9 cellular contexts compared by ENCODE assay signal in the genomic region with DNA sequence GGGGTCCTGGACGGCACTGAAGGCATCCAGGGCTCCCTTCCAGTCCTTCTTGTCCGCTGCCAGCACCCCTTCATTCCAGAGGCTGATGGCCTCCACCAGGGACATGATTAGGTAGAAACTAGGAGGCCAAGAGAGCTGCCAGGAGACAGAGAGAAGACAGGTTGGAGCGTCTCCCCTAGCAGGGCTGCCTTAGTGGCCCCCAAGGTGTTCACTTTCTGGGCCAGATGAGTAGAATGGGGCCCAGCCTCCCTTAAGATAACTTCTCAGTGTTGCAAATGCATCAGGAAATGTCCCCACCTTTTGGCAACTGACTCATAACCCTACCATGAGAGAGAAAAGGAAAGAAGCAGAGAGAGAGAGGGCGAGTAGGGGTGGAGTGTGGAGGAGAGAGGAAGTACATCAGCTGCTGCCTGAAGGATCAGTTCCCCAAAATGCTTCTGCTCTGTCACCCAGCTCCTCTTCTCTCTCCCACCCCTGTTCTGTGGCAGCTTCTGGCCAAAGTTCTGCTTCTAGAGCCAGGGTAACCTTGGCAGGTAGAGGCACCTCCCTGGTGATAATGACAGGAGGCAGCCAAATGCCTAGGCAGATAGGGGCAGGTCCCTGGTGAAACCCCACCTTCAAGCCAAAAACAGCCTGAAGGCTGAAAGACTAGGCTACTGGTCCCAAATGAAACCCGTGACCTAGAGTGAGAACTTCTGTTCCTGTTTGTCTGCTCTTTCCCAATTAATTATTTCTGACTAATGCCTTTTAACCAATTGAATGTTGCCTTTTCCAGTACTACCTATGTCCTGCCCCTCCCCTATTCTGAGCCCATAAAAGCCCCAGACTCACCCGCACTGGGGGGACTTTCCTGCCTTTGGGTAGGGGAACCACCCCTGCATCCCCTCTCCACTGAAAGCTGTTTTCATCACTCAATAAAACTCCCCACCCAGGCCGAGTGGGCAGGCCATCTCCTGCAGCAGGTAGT. TPM values are rescaled to one million over a fixed set of nuclear protein-coding genes. Genes with fewer than 3 reads are reported as not detected.
DNase-seq lines count a peak whose midpoint lies in the region; ATAC-seq and TF ChIP-seq lines count a peak whose summit lies in the region.
"Had no signal": no experiment of that assay in that cellular context is flagged by ENCODE, and none has a peak within 500 bp of the region (broad histone marks: within the 10 kb centered on the region; RNA-seq: fewer than 3 reads in every experiment).

A gene with protein sequence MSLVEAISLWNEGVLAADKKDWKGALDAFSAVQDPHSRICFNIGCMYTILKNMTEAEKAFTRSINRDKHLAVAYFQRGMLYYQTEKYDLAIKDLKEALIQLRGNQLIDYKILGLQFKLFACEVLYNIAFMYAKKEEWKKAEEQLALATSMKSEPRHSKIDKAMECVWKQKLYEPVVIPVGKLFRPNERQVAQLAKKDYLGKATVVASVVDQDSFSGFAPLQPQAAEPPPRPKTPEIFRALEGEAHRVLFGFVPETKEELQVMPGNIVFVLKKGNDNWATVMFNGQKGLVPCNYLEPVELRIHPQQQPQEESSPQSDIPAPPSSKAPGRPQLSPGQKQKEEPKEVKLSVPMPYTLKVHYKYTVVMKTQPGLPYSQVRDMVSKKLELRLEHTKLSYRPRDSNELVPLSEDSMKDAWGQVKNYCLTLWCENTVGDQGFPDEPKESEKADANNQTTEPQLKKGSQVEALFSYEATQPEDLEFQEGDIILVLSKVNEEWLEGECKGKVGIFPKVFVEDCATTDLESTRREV (minus strand): TSS at position 235 of the 967 bp plus-strand sequence. CDS start 130 bp downstream, at position 105.

- H4K20me1 ChIP-seq in BLaER1 treated with 17β-estradiol and CSF1 and Interleukin-3, amounts not matched to agents 10 nM and 100 nM, result peaks cover 0 to 4% (median 0%) of the 10 kb centered on the region in 11 experiments; a peak in 3 of 22 replicates

- intact Hi-C loops in T-helper 1 cell treated with Interleukin-12 subunit alpha and Interleukin-12 subunit beta and Interleukin-4 antibody, amounts not matched to agents 30 ng/mL and 1 ng/mL, for 36 hours (cut with micrococcal nuclease), result loop anchor here (1.0 to 2.0 kb wide), 5 partner anchors 8 to 120 kb away; no protein-coding TSS in a partner anchor

- H3K9me3 ChIP-seq in BLaER1 treated with 17β-estradiol and CSF1 and Interleukin-3, amounts not matched to agents 10 nM and 100 nM (replicated peaks in 1 of 11), result peaks cover 0 to 15% (median 0%) of the 10 kb centered on the region in 11 experiments; a peak in 5 of 22 replicates

- no peaks in the 10 kb centered on the region for H3K27me3 ChIP-seq in BLaER1 treated with 17β-estradiol and CSF1 and Interleukin-3, amounts not matched to agents 10 nM and 100 nM
- H3K27me3 ChIP-seq: cardiac muscle cell had no signal

- peak within 1 kb of the TSS; percentile 71 to 89 (median 82) for H3K9ac ChIP-seq in BLaER1 treated with 17β-estradiol and CSF1 and Interleukin-3, amounts not matched to agents 10 nM and 100 nM

- H3K4me3 ChIP-seq in BLaER1 treated with 17β-estradiol and CSF1 and Interleukin-3, amounts not matched to agents 10 nM and 100 nM, result peak within 1 kb of the TSS in 9 of 10 experiments; percentile 36 to 80 (median 66); a peak in 18 of 20 replicates
- H3K4me3 ChIP-seq in fibroblast of the aortic adventitia (ENCODE audit: low read depth, low read length), result no peak within 1 kb of the TSS
- H3K4me3 ChIP-seq: cardiac muscle cell had no signal

- peaks cover 70 to 96% (median 71%) of the 10 kb centered on the region in 10 experiments for H3K4me1 ChIP-seq in BLaER1 treated with 17β-estradiol and CSF1 and Interleukin-3, amounts not matched to agents 10 nM and 100 nM

- peaks cover 0 to 23% (median 18%) of the 10 kb centered on the region in 11 experiments; a peak in 15 of 22 replicates for H3K36me3 ChIP-seq in BLaER1 treated with 17β-estradiol and CSF1 and Interleukin-3, amounts not matched to agents 10 nM and 100 nM
- H3K36me3 ChIP-seq: cardiac muscle cell had no signal

- no peak for TF ChIP-seq CTCF in fibroblast of the aortic adventitia (IDR thresholded peaks at IDR 0.05; ENCODE audit: insufficient read depth, low read length)

- ATAC-seq in GM19043 (IDR thresholded peaks at IDR 0.05; ENCODE audit: low read depth, unreplicated experiment) (peak; percentile 70), HG03097 (IDR thresholded peaks at IDR 0.05; ENCODE audit: low FRiP score, unreplicated experiment) (peak; percentile 75)

- DNase-seq in fibroblast of the aortic adventitia (ENCODE audit: low read depth) (peak; percentile 36), NCI-H1092 treated with DMSO at 0.1 percent for 48 hours (lab: John Stamatoyannopoulos, UW) (no peak), NCI-H2227 treated with DMSO at 0.1 percent for 48 hours (lab: John Stamatoyannopoulos, UW) (no peak)
- DNase-seq in stimulated activated CD4-positive, alpha-beta T cell treated with anti-CD3 and anti-CD28 coated beads, Interleukin-4, amount 100 ng/mL, for 4 hours, result peak; percentile 7 to 12

- peak within 1 kb of the TSS; percentile 85 to 98 (median 94) for H3K27ac ChIP-seq in BLaER1 treated with 17β-estradiol and CSF1 and Interleukin-3, amounts not matched to agents 10 nM and 100 nM
- H3K27ac ChIP-seq: cardiac muscle cell had no signal

- H3K4me2 ChIP-seq in BLaER1 treated with 17β-estradiol and CSF1 and Interleukin-3, amounts not matched to agents 10 nM and 100 nM, result peak within 1 kb of the TSS; percentile 76 to 100 (median 88)

RNA-seq across cellular contexts. Expression of the gene that starts here (rescaled TPM):
- total RNA-seq in T-helper 1 cell treated with Interleukin-12 subunit alpha and Interleukin-12 subunit beta and Interleukin-4 antibody, amounts not matched to agents 30 ng/mL and 1 ng/mL, for 36 hours, result 25.8 and 28.1 TPM in 2 replicates
- 0.63 and 0.74 TPM in 2 replicates for total RNA-seq in fibroblast of the aortic adventitia (ENCODE audit: low replicate concordance)

Comparison
In these comparisons a context has a peak if more than half of its experiments do, and no peak if none do; other contexts are left out.
1. RNA of the gene that starts here (total RNA-seq): 25.8 to 28.1 TPM in T-helper 1 cell treated with Interleukin-12 subunit alpha and Interleukin-12 subunit beta and Interleukin-4 antibody, amounts not matched to agents 30 ng/mL and 1 ng/mL, for 36 hours; 0.63 to 0.74 TPM in fibroblast of the aortic adventitia; every median in the first group is over 10 times any median in the second.
2. Peak in DNase-seq in fibroblast of the aortic adventitia; RNA of the gene not detected or under 1 TPM.
3. DNase-seq: peak in stimulated activated CD4-positive, alpha-beta T cell treated with anti-CD3 and anti-CD28 coated beads, Interleukin-4, amount 100 ng/mL, for 4 hours (2 of 2); none in NCI-H1092 treated with DMSO at 0.1 percent for 48 hours (single experiment) and NCI-H2227 treated with DMSO at 0.1 percent for 48 hours (single experiment).